In genomic region chr17:18967806-18968744, GRCh38 we compare ENCODE assay signal across 1 cellular context.
TF ChIP-seq lines count a peak whose summit lies in the region.

No MANE protein-coding gene starts in this region.

TF ChIP-seq in WTC11, 78 proteins besides CTCF, POLR2A, EP300 and RAD21 (continued from another document):
- no peak for TF ChIP-seq USF1 (CRISPR knock-in tag; IDR thresholded peaks at IDR 0.05)
- no peak for TF ChIP-seq KAT7 (CRISPR knock-in tag; IDR thresholded peaks at IDR 0.05; ENCODE audit: borderline replicate concordance)
- TF ChIP-seq CREB1 (CRISPR knock-in tag; IDR thresholded peaks at IDR 0.05), result no peak
- TF ChIP-seq AR (CRISPR knock-in tag; IDR thresholded peaks at IDR 0.05), result no peak
- TF ChIP-seq EMX1 (CRISPR knock-in tag; IDR thresholded peaks at IDR 0.05), result no peak
- TF ChIP-seq ZNF219 (CRISPR knock-in tag; IDR thresholded peaks at IDR 0.05; ENCODE audit: borderline replicate concordance), result no peak
- no peak for TF ChIP-seq ATF2 (CRISPR knock-in tag; IDR thresholded peaks at IDR 0.05; ENCODE audit: borderline replicate concordance, low read depth)
- no peak for TF ChIP-seq RELA (CRISPR knock-in tag; IDR thresholded peaks at IDR 0.05; ENCODE audit: borderline replicate concordance)
- TF ChIP-seq ZSCAN18 (CRISPR knock-in tag; IDR thresholded peaks at IDR 0.05), result no peak
- no peak for TF ChIP-seq AFF4 (CRISPR knock-in tag; IDR thresholded peaks at IDR 0.05; ENCODE audit: borderline replicate concordance)
- TF ChIP-seq ZNF232 (CRISPR knock-in tag; IDR thresholded peaks at IDR 0.05), result no peak
- TF ChIP-seq GABPB1 (CRISPR knock-in tag; IDR thresholded peaks at IDR 0.05), result no peak
- no peak for TF ChIP-seq PREB (CRISPR knock-in tag; IDR thresholded peaks at IDR 0.05; ENCODE audit: borderline replicate concordance)
- no peak for TF ChIP-seq MYBL2 (CRISPR knock-in tag; IDR thresholded peaks at IDR 0.05)
- no peak for TF ChIP-seq ZNF263 (CRISPR knock-in tag; IDR thresholded peaks at IDR 0.05; ENCODE audit: low read depth)
- no peak for TF ChIP-seq ZMAT4 (CRISPR knock-in tag; IDR thresholded peaks at IDR 0.05)
- no peak for TF ChIP-seq IRF1 (CRISPR knock-in tag; IDR thresholded peaks at IDR 0.05)
